Comparison of ENCODE assay signal across 19 cellular contexts in the genomic region with DNA sequence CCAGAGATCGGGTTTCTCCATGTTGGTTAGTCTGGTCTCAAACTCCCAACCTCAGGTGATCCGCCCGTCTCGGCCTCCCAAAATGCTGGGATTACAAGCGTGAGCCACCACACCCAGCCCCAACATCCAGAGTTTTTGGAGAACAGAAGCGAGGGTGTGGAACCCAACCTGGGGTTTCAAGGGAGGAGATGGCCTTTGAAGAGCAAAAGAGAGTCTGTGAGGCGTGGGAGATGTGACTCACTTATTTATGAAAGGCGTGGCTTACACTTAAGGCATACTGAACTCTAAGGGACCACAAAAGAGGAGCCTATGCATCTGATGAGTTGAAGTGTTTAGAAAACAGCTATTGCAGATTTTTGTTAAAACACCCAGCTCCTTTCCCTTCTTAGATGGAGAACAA. TPM values are rescaled to one million over a fixed set of nuclear protein-coding genes. Genes with fewer than 3 reads are reported as not detected.
DNase-seq lines count a peak whose midpoint lies in the region; ATAC-seq and TF ChIP-seq lines count a peak whose summit lies in the region.
"Had no signal": no experiment of that assay in that cellular context is flagged by ENCODE, and none has a peak within 500 bp of the region (broad histone marks: within the 10 kb centered on the region; RNA-seq: fewer than 3 reads in every experiment).

No MANE protein-coding gene starts in this region.

- H3K36me3 ChIP-seq in mammary epithelial cell (ENCODE audit: insufficient read depth, low read length) (no peaks in the 10 kb centered on the region), colonic mucosa (no peaks in the 10 kb centered on the region)
- H3K36me3 ChIP-seq: brain microvascular endothelial cell, SJCRH30 had no signal

- peaks cover 2% of the 10 kb centered on the region for H3K9me3 ChIP-seq in mammary epithelial cell (replicated peaks; ENCODE audit: insufficient read depth, low read length)
- H3K9me3 ChIP-seq in colonic mucosa: no peaks in the 10 kb centered on the region
- H3K9me3 ChIP-seq: psoas muscle, SJCRH30 had no signal

- no peak overlapping the region for H3K4me2 ChIP-seq in mammary epithelial cell (ENCODE audit: insufficient read depth, low read depth, low read length)

- intact Hi-C loops in MCF 10A (cut with micrococcal nuclease) (no loop called here), mammary epithelial cell (cut with micrococcal nuclease) (no loop called here), colonic mucosa (cut with DNase I) (no loop called here), left cardiac atrium (cut with DNase I) (no loop called here)

- H4K20me1 ChIP-seq in mammary epithelial cell (ENCODE audit: insufficient read depth, low read length): no peaks in the 10 kb centered on the region

- H3K27ac ChIP-seq in mammary epithelial cell (ENCODE audit: insufficient read depth, low read depth, low read length) (no peak overlapping the region), colonic mucosa (no peak overlapping the region)
- H3K27ac ChIP-seq: brain microvascular endothelial cell, epithelial cell of prostate, psoas muscle, SJCRH30 had no signal

- BruUV-seq in MCF 10A (replicated peaks; lab: Mats Ljungman, UMichigan) (no TSS peak), mammary epithelial cell (replicated peaks; lab: Mats Ljungman, UMichigan) (no TSS peak)

- H3K4me1 Mint-ChIP-seq in MCF 10A (ENCODE audit: insufficient read depth, unreplicated experiment): peaks cover 9% of the 10 kb centered on the region
- peaks cover 56% of the 10 kb centered on the region for H3K4me1 Mint-ChIP-seq in activated CD4-positive, alpha-beta memory T cell treated with anti-CD3 and anti-CD28 coated beads, Interleukin-2, amount 10 ng/mL, durations not matched to agents 7 days and 5 days

- no peak for ATAC-seq in GM18498 (IDR thresholded peaks at IDR 0.05; ENCODE audit: unreplicated experiment)
- no peak for ATAC-seq in left cardiac atrium
- ATAC-seq: psoas muscle, WTC11 had no signal

- H3K9me3 Mint-ChIP-seq in MCF 10A (ENCODE audit: unreplicated experiment): no peaks in the 10 kb centered on the region
- H3K9me3 Mint-ChIP-seq in activated CD4-positive, alpha-beta memory T cell treated with anti-CD3 and anti-CD28 coated beads, Interleukin-2, amount 10 ng/mL, durations not matched to agents 7 days and 5 days: no peaks in the 10 kb centered on the region
- H3K9me3 Mint-ChIP-seq: memory B cell had no signal

- dilution Hi-C loops in mammary epithelial cell (cut with HindIII; ENCODE audit: low sequenced_read_pairs): no loop called here

- H3K27ac Mint-ChIP-seq in MCF 10A (ENCODE audit: low read depth, unreplicated experiment): no peak overlapping the region
- H3K27ac Mint-ChIP-seq in activated CD4-positive, alpha-beta memory T cell treated with anti-CD3 and anti-CD28 coated beads, Interleukin-2, amount 10 ng/mL, durations not matched to agents 7 days and 5 days: peak overlapping the region; percentile 23
- H3K27ac Mint-ChIP-seq: memory B cell, WTC11 had no signal

- H3K4me3 ChIP-seq in mammary epithelial cell (replicated peaks in 1 of 3; ENCODE audit: insufficient read depth in 1 of 3, low read depth in 2 of 3, low read length in 3 of 3) (no peak overlapping the region), colonic mucosa (no peak overlapping the region)
- H3K4me3 ChIP-seq: psoas muscle, SJCRH30 had no signal

- H3K4me1 ChIP-seq in mammary epithelial cell (ENCODE audit: insufficient read depth, low read length) (no peaks in the 10 kb centered on the region), colonic mucosa (no peaks in the 10 kb centered on the region)
- H3K4me1 ChIP-seq: psoas muscle, SJCRH30 had no signal

- no peaks in the 10 kb centered on the region for H3K36me3 Mint-ChIP-seq in MCF 10A (ENCODE audit: insufficient read depth, unreplicated experiment)
- H3K36me3 Mint-ChIP-seq in activated CD4-positive, alpha-beta memory T cell treated with anti-CD3 and anti-CD28 coated beads, Interleukin-2, amount 10 ng/mL, durations not matched to agents 7 days and 5 days (ENCODE audit: low read depth): peaks cover 15% of the 10 kb centered on the region

- no peaks in the 10 kb centered on the region for H3K27me3 Mint-ChIP-seq in MCF 10A (ENCODE audit: insufficient read depth, unreplicated experiment)
- H3K27me3 Mint-ChIP-seq in activated CD4-positive, alpha-beta memory T cell treated with anti-CD3 and anti-CD28 coated beads, Interleukin-2, amount 10 ng/mL, durations not matched to agents 7 days and 5 days: no peaks in the 10 kb centered on the region
- H3K27me3 Mint-ChIP-seq: memory B cell had no signal

- TF ChIP-seq CTCF in MCF 10A (IDR thresholded peaks at IDR 0.05; ENCODE audit: unreplicated experiment) (no peak), mammary epithelial cell (conservative IDR thresholded peaks at IDR 0.05 in 1 of 2, IDR thresholded peaks at IDR 0.05 in 1 of 2; ENCODE audit: extremely low read depth in 1 of 2, insufficient read depth in 1 of 2, low read depth in 1 of 2, low read length in 2 of 2) (no peak), colonic mucosa (IDR thresholded peaks at IDR 0.05) (no peak)

- no peaks in the 10 kb centered on the region for H3K27me3 ChIP-seq in mammary epithelial cell (ENCODE audit: insufficient read depth, low read length)
- H3K27me3 ChIP-seq in colonic mucosa: no peaks in the 10 kb centered on the region
- H3K27me3 ChIP-seq: brain microvascular endothelial cell, SJCRH30 had no signal

- no peak overlapping the region for H2AFZ ChIP-seq in mammary epithelial cell (ENCODE audit: low read depth, low read length)

- H3K9ac ChIP-seq in mammary epithelial cell (ENCODE audit: insufficient read depth, low read length) (no peak overlapping the region), colonic mucosa (ENCODE audit: low read depth in 2 of 2, low read length in 2 of 2) (no peak overlapping the region)

- H3K4me3 Mint-ChIP-seq in MCF 10A (ENCODE audit: unreplicated experiment): no peak overlapping the region
- no peak overlapping the region for H3K4me3 Mint-ChIP-seq in activated CD4-positive, alpha-beta memory T cell treated with anti-CD3 and anti-CD28 coated beads, Interleukin-2, amount 10 ng/mL, durations not matched to agents 7 days and 5 days
- H3K4me3 Mint-ChIP-seq: memory B cell, WTC11 had no signal

- 72% methylated on average over 5 of the region's 8 CpGs for WGBS in mammary epithelial cell (ENCODE audit: low coverage, missing lambda C conversion rate)

- DNase-seq in MCF 10A (ENCODE audit: unreplicated experiment) (peak; percentile 41), mammary epithelial cell (no peak), colonic mucosa (no peak), left cardiac atrium (no peak)
- DNase-seq in activated CD4-positive, alpha-beta memory T cell treated with anti-CD3 and anti-CD28 coated beads, Interleukin-2, amount 10 ng/mL, durations not matched to agents 7 days and 5 days: peak; percentile 56
- peak; percentile 7 for DNase-seq in activated naive CD8-positive, alpha-beta T cell treated with anti-CD3 and anti-CD28 coated beads, Interleukin-2, amount 50 U/mL, for 16 hours (ENCODE audit: low read depth, low spot score)
- peak; percentile 43 to 51 for DNase-seq in stimulated activated CD8-positive, alpha-beta memory T cell treated with anti-CD3 and anti-CD28 coated beads, Interleukin-7, amount 100 ng/mL, for 4 hours (ENCODE audit: low read depth in 2 of 2)
- DNase-seq: brain microvascular endothelial cell, DND-41, hippocampal formation, NCI-H1092 treated with DMSO at 0.1 percent for 48 hours, NCI-H526, psoas muscle, SJCRH30, trophoblast cell had no signal

- CTCF ChIA-PET in MCF 10A (lab: Yijun Ruan, JAX) (no interaction called here), mammary epithelial cell (lab: Charles Lee; ENCODE audit: low non-redundant PET) (no interaction called here)
- CTCF ChIA-PET in activated CD4-positive, alpha-beta memory T cell treated with anti-CD3 and anti-CD28 coated beads, Interleukin-2, amount 10 ng/mL, durations not matched to agents 7 days and 5 days (lab: Charles Lee): interaction anchor here (0.6 to 2.1 kb wide), 6 partner anchors 14 to 155 kb away, joined by 3 to 10 read pairs (median 3); no protein-coding TSS in a partner anchor

- in situ Hi-C loops in mammary epithelial cell (cut with MboI; ENCODE audit: low sequenced_read_pairs in 2 of 2): no loop called here

- H3K79me2 ChIP-seq in mammary epithelial cell (ENCODE audit: insufficient read depth, low read length): no peaks in the 10 kb centered on the region

- POLR2A ChIA-PET in MCF 10A (lab: Yijun Ruan, JAX): interaction anchor here (0.5 kb wide), 1 partner anchor 8 kb away, joined by 3 read pairs; no protein-coding TSS in a partner anchor
- POLR2A ChIA-PET in activated CD4-positive, alpha-beta memory T cell treated with anti-CD3 and anti-CD28 coated beads, Interleukin-2, amount 10 ng/mL, durations not matched to agents 7 days and 5 days (lab: Charles Lee): interaction anchor here (0.7 to 9.4 kb wide), 8 partner anchors 13 to 74 kb away, joined by 3 to 74 read pairs (median 4); a partner anchor contains a TSS

RNA-seq across cellular contexts. Expression of a gene that starts 18.8 kb away (rescaled TPM):
- total RNA-seq in MCF 10A (2022): 5.0 and 5.9 TPM in 2 replicates
- 1 to 10 TPM in 1 of 2 donors, under 1 TPM in 1; 0.99 to 2.7 TPM for total RNA-seq in mammary epithelial cell
- 0.08 TPM for polyA plus RNA-seq in mammary epithelial cell
- polyA minus RNA-seq in mammary epithelial cell: not detected
- total RNA-seq in activated CD4-positive, alpha-beta memory T cell treated with anti-CD3 and anti-CD28 coated beads, Interleukin-2, amount 10 ng/mL, durations not matched to agents 7 days and 5 days: 10 to 100 TPM; 13.5 to 16.8 TPM
- total RNA-seq in colonic mucosa: under 1 TPM; 0.24 to 0.79 TPM
- total RNA-seq in left cardiac atrium: 1 to 10 TPM; 5.9 to 6.9 TPM

RNA-seq across cellular contexts. Expression of a gene that starts 19.2 kb away (rescaled TPM):
- total RNA-seq in MCF 10A (2022): 1.4 and 1.6 TPM in 2 replicates
- total RNA-seq in mammary epithelial cell: under 1 TPM in 1 of 2 donors, not detected in 1; 0.33 TPM
- not detected for polyA plus RNA-seq in mammary epithelial cell
- polyA minus RNA-seq in mammary epithelial cell: not detected
- total RNA-seq in activated CD4-positive, alpha-beta memory T cell treated with anti-CD3 and anti-CD28 coated beads, Interleukin-2, amount 10 ng/mL, durations not matched to agents 7 days and 5 days: 10 to 100 TPM; 10.4 to 10.8 TPM
- total RNA-seq in colonic mucosa: under 1 TPM; 0.15 to 0.19 TPM
- 1 to 10 TPM in 1 of 2 donors, under 1 TPM in 1; 0.62 to 1.4 TPM for total RNA-seq in left cardiac atrium

Comparison
In these comparisons a context has a peak if more than half of its experiments do, and no peak if none do; other contexts are left out.
1. DNase-seq: peak in MCF 10A (single experiment), activated CD4-positive, alpha-beta memory T cell treated with anti-CD3 and anti-CD28 coated beads, Interleukin-2, amount 10 ng/mL, durations not matched to agents 7 days and 5 days (single experiment), activated naive CD8-positive, alpha-beta T cell treated with anti-CD3 and anti-CD28 coated beads, Interleukin-2, amount 50 U/mL, for 16 hours (single experiment) and stimulated activated CD8-positive, alpha-beta memory T cell treated with anti-CD3 and anti-CD28 coated beads, Interleukin-7, amount 100 ng/mL, for 4 hours (2 of 2); none in mammary epithelial cell (single experiment), colonic mucosa (single experiment) and left cardiac atrium (single experiment).